Comparison of ENCODE assay signal across 28 cellular contexts in the genomic region with DNA sequence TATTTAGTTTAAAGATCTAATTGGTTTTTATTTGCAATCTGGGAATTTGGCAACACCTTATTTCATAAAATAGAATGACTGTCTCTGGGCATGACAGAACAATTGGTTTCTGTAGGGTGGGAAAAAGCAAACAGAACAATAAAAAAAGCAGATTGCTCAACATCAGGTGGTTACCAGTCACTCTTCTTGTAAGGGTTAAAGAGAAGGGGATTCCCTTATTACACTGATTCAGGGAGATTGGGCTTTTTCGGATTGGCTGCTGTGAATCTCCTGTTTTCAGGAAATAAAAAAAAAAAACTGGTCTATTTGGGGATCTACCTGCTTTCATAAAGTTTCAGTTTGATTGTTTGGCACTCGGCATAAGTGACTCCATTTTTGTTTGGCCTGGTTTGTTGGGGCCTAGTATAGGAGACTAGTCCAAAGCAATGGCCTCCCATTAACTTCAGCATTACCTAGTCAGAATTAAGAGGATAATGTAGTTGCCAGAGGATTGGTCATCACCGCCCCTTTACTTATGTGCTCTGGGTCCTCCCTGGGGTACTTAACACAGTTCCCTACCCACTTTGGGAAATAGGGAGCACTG.
"Had no signal": no experiment of that assay in that cellular context is flagged by ENCODE, and none has a peak within 500 bp of the region (broad histone marks: within the 10 kb centered on the region; RNA-seq: fewer than 3 reads in every experiment).

No MANE protein-coding gene starts in this region.

- ATAC-seq: activated CD8-positive, alpha-beta T cell treated with anti-CD3 and anti-CD28 coated beads for 36 hours; activated T-cell treated with anti-CD3 and anti-CD28 coated beads, Interleukin-2, amount 50 U/mL, for 72 hours; PC-3; Right ventricle myocardium inferior had no signal

- H3K27me3 ChIP-seq: cardiac muscle cell, MG63, Peyer's patch had no signal

- H3K9me3 ChIP-seq: MG63, Peyer's patch had no signal

- H3K36me3 ChIP-seq: cardiac muscle cell, MG63, Peyer's patch had no signal

- DNase-seq: activated CD4-positive, alpha-beta T cell treated with anti-CD3 and anti-CD28 coated beads, Interleukin-2, amount 10 ng/mL, durations not matched to agents 24 days and 14 days; activated CD4-positive, alpha-beta T cell treated with anti-CD3 and anti-CD28 coated beads, Interleukin-2, amount 50 U/mL, for 4 hours; activated CD8-positive, alpha-beta T cell treated with anti-CD3 and anti-CD28 coated beads for 36 hours; activated gamma-delta T cell; activated naive CD4-positive, alpha-beta T cell treated with Interleukin-2 at 50 U/mL for 16 hours; activated naive CD8-positive, alpha-beta T cell treated with anti-CD3 and anti-CD28 coated beads, Interleukin-2, amount 10 ng/mL, durations not matched to agents 7 days and 5 days; activated T-cell treated with anti-CD3 and anti-CD28 coated beads, Interleukin-2, amount 50 U/mL, for 1 hour; activated T-cell treated with anti-CD3 and anti-CD28 coated beads, Interleukin-2, amount 50 U/mL, for 72 hours; Karpas-422; KBM-7; MG63; NCI-H1048; NCI-H1105 treated with DMSO at 0.1 percent for 48 hours; NCI-H1436; NCI-H1694; NCI-H1930; NCI-H2081 treated with DMSO at 0.1 percent for 48 hours; NCI-H226; NCI-H446 treated with DMSO at 0.1 percent for 48 hours; NCI-H524; NCI-H69; PC-3; Peyer's patch; RPMI8226; SIG-M5; T1000 had no signal

- H3K4me1 ChIP-seq: Peyer's patch had no signal

- H3K27ac ChIP-seq: cardiac muscle cell, Peyer's patch had no signal

- H3K4me3 ChIP-seq: cardiac muscle cell, MG63, Peyer's patch had no signal
